Comparison of ENCODE assay signal across 17 cellular contexts in genomic region chr14:29895591-29896043, GRCh38. TPM values are rescaled to one million over a fixed set of nuclear protein-coding genes. Genes with fewer than 3 reads are reported as not detected.
A peak's percentile ranks its signal among the peaks of the same experiment; 100 is the strongest.
DNase-seq lines count a peak whose midpoint lies in the region; ATAC-seq and TF ChIP-seq lines count a peak whose summit lies in the region.
"Had no signal": no experiment of that assay in that cellular context is flagged by ENCODE, and none has a peak within 500 bp of the region (broad histone marks: within the 10 kb centered on the region; RNA-seq: fewer than 3 reads in every experiment).

No MANE protein-coding gene starts in this region.

- no peaks in the 10 kb centered on the region for H3K27me3 Mint-ChIP-seq in Caco-2 (ENCODE audit: insufficient read depth, unreplicated experiment)
- H3K27me3 Mint-ChIP-seq in H9 (ENCODE audit: low read depth), result no peaks in the 10 kb centered on the region; the same call in 1 of the 2 replicates
- no peaks in the 10 kb centered on the region for H3K27me3 Mint-ChIP-seq in activated naive CD4-positive, alpha-beta T cell treated with anti-CD3 and anti-CD28 coated beads, Interleukin-2, amount 10 ng/mL, durations not matched to agents 7 days and 5 days
- H3K27me3 Mint-ChIP-seq in T-cell, result no peaks in the 10 kb centered on the region
- H3K27me3 Mint-ChIP-seq: B cell; effector memory CD8-positive, alpha-beta T cell had no signal

- intact Hi-C loops in Caco-2 (cut with micrococcal nuclease; ENCODE audit: unreplicated experiment), result no loop called here

- no peak overlapping the region for H3K4ac ChIP-seq in H9 (ENCODE audit: low read depth, low read length)

- DNase-seq in Caco-2 (peak; percentile 4 to 31), H9 (no peak), NCI-H774 (lab: John Stamatoyannopoulos, UW) (peak; percentile 65), lung (ENCODE audit: low spot score) (peak; percentile 46), foreskin melanocyte (no peak), T-cell (no peak)
- DNase-seq in activated naive CD4-positive, alpha-beta T cell treated with anti-CD3 and anti-CD28 coated beads, Interleukin-2, amount 10 ng/mL, durations not matched to agents 7 days and 5 days, result no peak
- DNase-seq: adrenal gland; effector memory CD8-positive, alpha-beta T cell; KG1; kidney; NCI-H1436 treated with DMSO at 0.1 percent for 48 hours; NCI-H82; stimulated activated CD4-positive, alpha-beta T cell treated with anti-CD3 and anti-CD28 coated beads, Interleukin-4, amount 100 ng/mL, for 4 hours had no signal

- peak overlapping the region; percentile 3 for H3K4me3 Mint-ChIP-seq in Caco-2 (ENCODE audit: unreplicated experiment)
- no peak overlapping the region for H3K4me3 Mint-ChIP-seq in H9
- no peak overlapping the region for H3K4me3 Mint-ChIP-seq in activated naive CD4-positive, alpha-beta T cell treated with anti-CD3 and anti-CD28 coated beads, Interleukin-2, amount 10 ng/mL, durations not matched to agents 7 days and 5 days
- H3K4me3 Mint-ChIP-seq in T-cell, result no peak overlapping the region
- H3K4me3 Mint-ChIP-seq: B cell; effector memory CD8-positive, alpha-beta T cell had no signal

- H3K27ac ChIP-seq in H9 (ENCODE audit: insufficient read length, low read depth, low read length) (no peak overlapping the region), lung (ENCODE audit: low read depth in 1 of 2, low read length in 1 of 2) (peak overlapping the region in 1 of 2 donors; percentile 26)
- H3K27ac ChIP-seq: adrenal gland had no signal

- no peak overlapping the region for H3K9ac ChIP-seq in H9 (ENCODE audit: extremely low read depth, insufficient read length, low read length)

- no peak overlapping the region for H3T11ph ChIP-seq in H9 (ENCODE audit: low read length)

- H3K27ac Mint-ChIP-seq in Caco-2 (ENCODE audit: unreplicated experiment) (no peak overlapping the region), H9 (peak overlapping the region in 1 of 3 experiments; percentile 76; a peak in 2 of 7 replicates), T-cell (no peak overlapping the region)
- no peak overlapping the region for H3K27ac Mint-ChIP-seq in activated naive CD4-positive, alpha-beta T cell treated with anti-CD3 and anti-CD28 coated beads, Interleukin-2, amount 10 ng/mL, durations not matched to agents 7 days and 5 days
- H3K27ac Mint-ChIP-seq: B cell; effector memory CD8-positive, alpha-beta T cell had no signal

- no peak overlapping the region for H4K5ac ChIP-seq in H9 (ENCODE audit: insufficient read length, low read depth, low read length)

- H3K4me2 ChIP-seq in H9 (ENCODE audit: insufficient read depth, insufficient read length, low read length), result no peak overlapping the region

- no peaks in the 10 kb centered on the region for H3K79me1 ChIP-seq in H9 (ENCODE audit: insufficient read depth, low read depth, low read length, poor library complexity, severe bottlenecking)

- H3K79me2 ChIP-seq in H9 (ENCODE audit: insufficient read depth, low read length), result no peaks in the 10 kb centered on the region

- H2BK12ac ChIP-seq in H9 (ENCODE audit: insufficient read length, low read depth, low read length), result no peak overlapping the region

- H3K4me1 Mint-ChIP-seq in Caco-2 (ENCODE audit: low read depth, unreplicated experiment), result no peaks in the 10 kb centered on the region
- peaks cover 3 to 4% of the 10 kb centered on the region in 2 experiments for H3K4me1 Mint-ChIP-seq in H9
- H3K4me1 Mint-ChIP-seq in activated naive CD4-positive, alpha-beta T cell treated with anti-CD3 and anti-CD28 coated beads, Interleukin-2, amount 10 ng/mL, durations not matched to agents 7 days and 5 days, result no peaks in the 10 kb centered on the region
- no peaks in the 10 kb centered on the region for H3K4me1 Mint-ChIP-seq in T-cell

- H3K4me3 ChIP-seq in Caco-2 (ENCODE audit: low read depth, low read length), result no peak overlapping the region; the same call in 1 of the 2 replicates
- H3K4me3 ChIP-seq in lung, result no peak overlapping the region
- H3K4me3 ChIP-seq: adrenal gland had no signal

- peak overlapping the region; percentile 64 for H4K8ac ChIP-seq in H9 (replicated peaks; ENCODE audit: insufficient read length, low read depth, low read length)

- no peak for TF ChIP-seq CTCF in Caco-2 (IDR thresholded peaks at IDR 0.05; ENCODE audit: insufficient read depth in 1 of 2, low read depth in 1 of 2, low read length in 1 of 2, severe bottlenecking in 1 of 2, unreplicated experiment in 1 of 2)
- TF ChIP-seq CTCF in H9 (conservative IDR thresholded peaks at IDR 0.05), result no peak
- no peak for TF ChIP-seq CTCF in lung (IDR thresholded peaks at IDR 0.05; ENCODE audit: control extremely low read depth, extremely low read depth)

- WGBS in H9 (ENCODE audit: extremely low coverage, insufficient read length, low lambda C conversion rate), result no CpG with 5 or more reads among the region's 6 CpGs
- WGBS in lung, 2 donors, result 65 to 68% methylated on average over 6 of the region's 6 CpGs

- no peaks in the 10 kb centered on the region for H3K23me2 ChIP-seq in H9 (ENCODE audit: insufficient read length, low read depth, low read length, poor library complexity, severe bottlenecking)

- no peak overlapping the region for H3K56ac ChIP-seq in H9 (ENCODE audit: insufficient read length, low read depth, low read length)

- H3K9me3 ChIP-seq in Caco-2, result no peaks in the 10 kb centered on the region
- no peaks in the 10 kb centered on the region for H3K9me3 ChIP-seq in H9 (ENCODE audit: control insufficient read depth, low read depth, low read length)
- H3K9me3 ChIP-seq in lung (ENCODE audit: control insufficient read depth in 2 of 2, insufficient read depth in 1 of 2, low read length in 1 of 2), result no peaks in the 10 kb centered on the region
- H3K9me3 ChIP-seq: adrenal gland had no signal

- no peak overlapping the region for H3K23ac ChIP-seq in H9 (ENCODE audit: insufficient read length, low read depth, low read length)

- CTCF ChIA-PET in Caco-2 (lab: Charles Lee) (interaction anchor here (0.5 kb wide), 1 partner anchor 32 kb away, joined by 6 read pairs; no protein-coding TSS in a partner anchor), T-cell (lab: Charles Lee) (no interaction called here)
- CTCF ChIA-PET in activated naive CD4-positive, alpha-beta T cell treated with anti-CD3 and anti-CD28 coated beads, Interleukin-2, amount 10 ng/mL, durations not matched to agents 7 days and 5 days (lab: Charles Lee), result no interaction called here

- H2AK5ac ChIP-seq in H9 (ENCODE audit: insufficient read length, low read length), result no peak overlapping the region

- no TSS peak for BruUV-seq in Caco-2 (replicated peaks; lab: Mats Ljungman, UMichigan)

- no peak overlapping the region for H4K91ac ChIP-seq in H9 (ENCODE audit: insufficient read length, low read depth, low read length)

- no peak overlapping the region for H3K14ac ChIP-seq in H9 (ENCODE audit: insufficient read depth, low read length)

- H3K27me3 ChIP-seq in Caco-2 (replicated peaks; ENCODE audit: control insufficient read depth, insufficient read depth, low read length) (no peaks in the 10 kb centered on the region), H9 (ENCODE audit: insufficient read depth, low read length) (no peaks in the 10 kb centered on the region), lung (ENCODE audit: control insufficient read depth, insufficient read depth) (no peaks in the 10 kb centered on the region)
- H3K27me3 ChIP-seq: adrenal gland had no signal

- no peak overlapping the region for H2BK120ac ChIP-seq in H9 (ENCODE audit: low read depth, low read length, poor library complexity, severe bottlenecking)

- H2BK15ac ChIP-seq in H9 (ENCODE audit: low read depth, low read length), result no peak overlapping the region

- no peak overlapping the region for H2BK20ac ChIP-seq in H9 (ENCODE audit: low read depth, low read length, poor library complexity, severe bottlenecking)

- no peaks in the 10 kb centered on the region for H4K20me1 ChIP-seq in H9 (ENCODE audit: control insufficient read depth, insufficient read depth, insufficient read length)

- H2AFZ ChIP-seq in H9 (ENCODE audit: low read length), result no peak overlapping the region

- ATAC-seq in lung (ENCODE audit: insufficient read depth, low FRiP score) (peak; percentile 68), GM21447 (IDR thresholded peaks at IDR 0.05; ENCODE audit: unreplicated experiment) (no peak), T-cell (replicated peaks in 1 of 4) (no peak)
- ATAC-seq: effector memory CD8-positive, alpha-beta T cell had no signal

- no peaks in the 10 kb centered on the region for H3K36me3 Mint-ChIP-seq in Caco-2 (ENCODE audit: insufficient read depth, unreplicated experiment)
- H3K36me3 Mint-ChIP-seq in H9 (ENCODE audit: insufficient read depth in 1 of 3, low read depth in 3 of 3), result no peaks in the 10 kb centered on the region
- H3K36me3 Mint-ChIP-seq in activated naive CD4-positive, alpha-beta T cell treated with anti-CD3 and anti-CD28 coated beads, Interleukin-2, amount 10 ng/mL, durations not matched to agents 7 days and 5 days, result no peaks in the 10 kb centered on the region
- H3K36me3 Mint-ChIP-seq in T-cell, result no peaks in the 10 kb centered on the region

- H3K36me3 ChIP-seq in Caco-2 (ENCODE audit: control insufficient read depth, insufficient read depth, low read length) (no peaks in the 10 kb centered on the region), lung (ENCODE audit: control insufficient read depth in 2 of 2, insufficient read depth in 2 of 2, low read length in 2 of 2) (no peaks in the 10 kb centered on the region)
- H3K36me3 ChIP-seq: adrenal gland had no signal

- no peaks in the 10 kb centered on the region for H3K9me3 Mint-ChIP-seq in Caco-2 (ENCODE audit: unreplicated experiment)
- no peaks in the 10 kb centered on the region for H3K9me3 Mint-ChIP-seq in H9
- H3K9me3 Mint-ChIP-seq in activated naive CD4-positive, alpha-beta T cell treated with anti-CD3 and anti-CD28 coated beads, Interleukin-2, amount 10 ng/mL, durations not matched to agents 7 days and 5 days, result peaks cover 5% of the 10 kb centered on the region
- H3K9me3 Mint-ChIP-seq in T-cell, result peaks cover 5 to 9% (median 6%) of the 10 kb centered on the region in 3 donors

- H3K4me1 ChIP-seq in Caco-2 (0 out of 2 replicates have a peak, but pooled peaks cover 3% of the 10 kb centered on the region), H9 (ENCODE audit: insufficient read depth, low read length) (no peaks in the 10 kb centered on the region), lung (ENCODE audit: control insufficient read depth in 2 of 2, insufficient read depth in 2 of 2, low read length in 2 of 2) (peaks cover 0 to 1% of the 10 kb centered on the region in 2 donors)
- H3K4me1 ChIP-seq: adrenal gland had no signal

- H2BK5ac ChIP-seq in H9 (ENCODE audit: insufficient read length, low read length), result no peak overlapping the region

- POLR2A ChIA-PET in Caco-2 (lab: Charles Lee) (no interaction called here), T-cell (lab: Charles Lee) (no interaction called here)

- H3K18ac ChIP-seq in H9 (ENCODE audit: insufficient read length, low read depth, low read length), result no peak overlapping the region

RNA-seq across cellular contexts. Expression of gene PRKD1, which starts 32.0 kb away (rescaled TPM):
- 0.36 and 0.49 TPM in 2 replicates for total RNA-seq in Caco-2 (2022)
- total RNA-seq in H9 (2021), result 2.7 and 2.8 TPM in 2 replicates
- total RNA-seq in lung, result 10 to 100 TPM; 17.2 to 20.9 TPM
- 1 to 10 TPM; 4.0 to 5.2 TPM for polyA plus RNA-seq in lung
- under 1 TPM in 2 of 5 donors, not detected in 3; 0.28 to 0.43 TPM for total RNA-seq in T-cell
- total RNA-seq: activated CD8-positive, alpha-beta memory T cell treated with anti-CD3 and anti-CD28 coated beads for 36 hours had no signal

Comparison
In these comparisons a context has a peak if more than half of its experiments do, and no peak if none do; other contexts are left out.
1. DNase-seq: peak in Caco-2 (2 of 2), NCI-H774 (single experiment) and lung (single experiment); none in H9 (single experiment), foreskin melanocyte (single experiment), activated naive CD4-positive, alpha-beta T cell treated with anti-CD3 and anti-CD28 coated beads, Interleukin-2, amount 10 ng/mL, durations not matched to agents 7 days and 5 days (single experiment) and T-cell (0 of 34).